Comparison of ENCODE assay signal across 11 cellular contexts in the genomic region with DNA sequence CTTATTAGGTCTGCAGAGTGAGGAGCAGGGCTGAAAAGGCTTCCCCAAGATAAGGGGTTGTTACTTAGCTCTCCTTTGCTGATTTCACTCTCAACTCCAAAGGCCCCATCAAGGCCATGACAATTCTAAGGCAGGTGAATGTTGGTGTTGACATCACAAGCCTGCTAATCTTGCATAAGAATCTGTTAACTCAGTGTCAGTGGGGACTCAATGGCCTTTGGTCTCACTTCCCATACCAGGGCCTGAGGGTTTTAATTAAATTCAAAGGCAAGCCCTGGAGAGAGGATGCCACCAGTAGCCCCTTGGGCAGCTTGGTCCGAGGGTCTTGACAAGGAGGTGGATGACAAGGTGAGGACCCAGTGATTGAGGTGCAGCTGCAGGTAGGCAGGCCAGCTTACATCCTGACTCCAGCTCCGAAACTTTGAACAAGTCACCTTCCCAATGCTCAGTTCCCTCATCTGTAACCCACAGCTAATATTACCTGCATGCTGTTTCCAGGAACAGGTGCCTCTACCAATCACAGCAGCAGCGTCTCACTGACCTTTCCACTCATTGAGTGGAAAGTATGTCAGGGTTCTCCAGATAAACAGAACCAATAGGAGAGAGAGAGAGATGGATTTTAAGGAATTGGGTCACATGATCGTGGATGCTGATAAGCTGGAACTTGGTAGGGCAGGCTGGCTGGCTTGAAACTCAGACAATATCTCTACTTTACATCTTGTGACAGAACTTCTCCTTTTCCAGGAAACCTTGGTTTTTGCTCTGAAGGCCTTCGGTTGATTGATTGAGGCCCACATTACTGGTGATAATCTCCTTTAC. TPM values are rescaled to one million over a fixed set of nuclear protein-coding genes. Genes with fewer than 3 reads are reported as not detected.
DNase-seq lines count a peak whose midpoint lies in the region; ATAC-seq, FAIRE-seq and TF ChIP-seq lines count a peak whose summit lies in the region.
"Had no signal": no experiment of that assay in that cellular context is flagged by ENCODE, and none has a peak within 500 bp of the region (broad histone marks: within the 10 kb centered on the region; RNA-seq: fewer than 3 reads in every experiment).

No MANE protein-coding gene starts in this region.

- TF ChIP-seq POLR2A in NB4 (IDR thresholded peaks at IDR 0.05; ENCODE audit: extremely low read depth, insufficient read length) (no peak), K562 (conservative IDR thresholded peaks at IDR 0.05) (no peak)

- H3K4me3 ChIP-seq in NB4 (ENCODE audit: low read depth, low read length) (no peak overlapping the region), K562 (no peak overlapping the region), small intestine (ENCODE audit: low read depth in 1 of 2, low read length in 2 of 2) (no peak overlapping the region)
- H3K4me3 ChIP-seq: SK-N-MC had no signal

- 7% methylated on average over 4 of the region's 5 CpGs for WGBS in K562 (ENCODE audit: insufficient coverage, low coverage, missing lambda C conversion rate)
- 37 to 58% (median 41%) methylated on average over 5 of the region's 5 CpGs for WGBS in small intestine, 3 donors

- no peak for TF ChIP-seq CTCF in NB4 (IDR thresholded peaks at IDR 0.05; ENCODE audit: low read depth, low read length)
- no peak for TF ChIP-seq CTCF in K562 (IDR thresholded peaks at IDR 0.05 in 2 of 3, conservative IDR thresholded peaks at IDR 0.05 in 1 of 3; ENCODE audit: insufficient read depth in 2 of 3, low read depth in 1 of 3, low read length in 3 of 3)

- BruUV-seq in K562 (replicated peaks; lab: Mats Ljungman, UMichigan): no TSS peak

- H3K9me1 ChIP-seq in K562 (ENCODE audit: control insufficient read depth, insufficient read depth, low read length): peaks cover 9% of the 10 kb centered on the region

- 0 out of 2 replicates have a peak, but pooled peaks cover 6% of the 10 kb centered on the region for H4K20me1 ChIP-seq in K562 (replicated peaks; ENCODE audit: control insufficient read depth, insufficient read depth, low read length)

- peak; percentile 56 for ATAC-seq in K562
- no peak for ATAC-seq in HG02970 (IDR thresholded peaks at IDR 0.05; ENCODE audit: low FRiP score, unreplicated experiment)
- ATAC-seq: activated CD4-positive, alpha-beta T cell treated with anti-CD3 and anti-CD28 coated beads for 36 hours had no signal

- peak; percentile 89 for FAIRE-seq in K562 (lab: Jason Lieb, UNC)
- FAIRE-seq in small intestine (lab: Jason Lieb, UNC): no peak

- DNase-seq in NB4 (ENCODE audit: low read depth): peak; percentile 73
- DNase-seq in K562 (ENCODE audit: extremely low read depth in 1 of 4, low spot score in 3 of 4): peak in 2 of 4 experiments; percentile 47 to 73
- peak; percentile 57 for DNase-seq in small intestine
- DNase-seq in activated CD4-positive, alpha-beta T cell treated with anti-CD3 and anti-CD28 coated beads for 48 hours: no peak
- DNase-seq in NK-92 (lab: John Stamatoyannopoulos, UW; ENCODE audit: unreplicated experiment): no peak
- DNase-seq: activated CD4-positive, alpha-beta T cell treated with anti-CD3 and anti-CD28 coated beads for 36 hours; COR-L47; NCI-H1105; NCI-H69 had no signal

- H3K27me3 ChIP-seq in K562 (ENCODE audit: control insufficient read depth in 2 of 2, insufficient read depth in 2 of 2, low read length in 2 of 2) (no peaks in the 10 kb centered on the region), small intestine (ENCODE audit: control insufficient read depth in 2 of 2, insufficient read depth in 2 of 2, low read length in 2 of 2) (no peaks in the 10 kb centered on the region)

- POLR2A ChIA-PET in K562 (lab: Yijun Ruan, JAX): interaction anchor here (0.5 to 1.3 kb wide), 4 partner anchors 8 to 193 kb away, joined by 3 to 4 read pairs (median 4); partner anchors contain the start of gene RPL29

- intact Hi-C loops in K562 (cut with micrococcal nuclease): no loop called here

- H3K9ac ChIP-seq in K562 (ENCODE audit: insufficient read depth in 1 of 2, low read depth in 2 of 2, low read length in 2 of 2): peak overlapping the region in 1 of 2 experiments; percentile 22; a peak in 1 of 4 replicates

- in situ Hi-C loops in K562 (cut with MboI): no loop called here

- H3K9me3 ChIP-seq in K562 (replicated peaks; ENCODE audit: control insufficient read depth, insufficient read depth, low read depth, low read length) (no peaks in the 10 kb centered on the region), small intestine (ENCODE audit: control insufficient read depth, low read depth) (no peaks in the 10 kb centered on the region)

- H3K79me2 ChIP-seq in K562 (ENCODE audit: control insufficient read depth, insufficient read depth, low read length): no peaks in the 10 kb centered on the region

- H3K36me3 ChIP-seq in K562 (ENCODE audit: control insufficient read depth, insufficient read depth, low read length) (no peaks in the 10 kb centered on the region), small intestine (ENCODE audit: control insufficient read depth in 2 of 2, insufficient read depth in 2 of 2, low read length in 2 of 2) (no peaks in the 10 kb centered on the region)

- CTCF ChIA-PET in K562 (lab: Yijun Ruan, JAX; ENCODE audit: low intra/inter-chr PET ratio): no interaction called here

- TF ChIP-seq RAD21 in K562 (CRISPR knock-in tag; conservative IDR thresholded peaks at IDR 0.05 in 1 of 2, IDR thresholded peaks at IDR 0.05 in 1 of 2): no peak

- H3K27ac ChIP-seq in K562 (ENCODE audit: extremely low read depth, low read depth, low read length): peak overlapping the region; percentile 7; the same call in 1 of the 3 replicates
- H3K27ac ChIP-seq in small intestine (ENCODE audit: low read depth in 1 of 2, low read length in 1 of 2): no peak overlapping the region
- H3K27ac ChIP-seq: SK-N-MC had no signal

- peak overlapping the region; percentile 36; the same call in 1 of the 2 replicates for H3K4me2 ChIP-seq in K562 (ENCODE audit: insufficient read depth, low read length)

- no peak overlapping the region for H2AFZ ChIP-seq in K562 (ENCODE audit: low read depth, low read length)

- peak; percentile 66 for TF ChIP-seq EP300 in K562 (IDR thresholded peaks at IDR 0.05; ENCODE audit: low read length)

- H3K4me1 ChIP-seq in K562 (replicated peaks in 1 of 2; ENCODE audit: control insufficient read depth in 2 of 2, insufficient read depth in 2 of 2, low read length in 2 of 2) (peaks cover 35 to 42% of the 10 kb centered on the region in 2 experiments), small intestine (ENCODE audit: control insufficient read depth in 2 of 2, insufficient read depth in 1 of 2, low read depth in 1 of 2, low read length in 1 of 2) (no peaks in the 10 kb centered on the region)

RNA-seq across cellular contexts. Expression of gene ALAS1, which starts 9.2 kb away (rescaled TPM):
- total RNA-seq in K562 (2011; cell fraction: chromatin; rRNA removed; ENCODE audit: low replicate concordance): 14.5 and 27.2 TPM in 2 replicates
- 14.3 and 26.5 TPM in 2 replicates for total RNA-seq in K562 (2011; cell fraction: nucleolus; rRNA removed)
- total RNA-seq in K562 (2011; cell fraction: nucleoplasm; rRNA removed): 13.9 and 14.0 TPM in 2 replicates
- total RNA-seq in K562 (2014; rRNA removed) (21.8 and 27.3 TPM in 2 replicates), K562 (2014; rRNA removed; fragmentation: Illumina TruSeq; extraction: Trizol) (22.7 and 23.8 TPM in 2 replicates), K562 (2015; rRNA removed; fragmentation: Illumina TruSeq; extraction: Trizol) (34.5 and 36.8 TPM in 2 replicates), K562 (2021) (24.3 and 27.6 TPM in 2 replicates)
- polyA plus RNA-seq in K562 (2011; rRNA removed) (30.4 and 34.4 TPM in 2 replicates), K562 (2014; fragmentation: Illumina TruSeq; extraction: Trizol) (39.2 and 41.6 TPM in 2 replicates), K562 (2014; fragmentation: Nextera tagmentation; extraction: Ambion mirVana) (10 to 100 TPM; 37.8 to 49.5 TPM), K562 (2014; rRNA removed) (21.4 and 24.4 TPM in 2 replicates), small intestine (10 to 100 TPM; 40.9 to 99.7 (median 85.0) TPM)
- polyA plus RNA-seq in K562 (2011; cell fraction: cytosol; rRNA removed): 35.6 and 59.5 TPM in 2 replicates
- 26.6 and 46.7 TPM in 2 replicates for polyA plus RNA-seq in K562 (2011; cell fraction: nucleus; rRNA removed)
- 28.0 and 35.8 TPM in 2 replicates for polyA plus RNA-seq in K562 (2012)
- polyA minus RNA-seq in K562 (2011; rRNA and poly(A)+ RNA removed): 21.4 and 27.1 TPM in 2 replicates
- 20.3 and 25.5 TPM in 2 replicates for polyA minus RNA-seq in K562 (2011; cell fraction: cytosol; rRNA and poly(A)+ RNA removed)
- 9.0 and 9.6 TPM in 2 replicates for polyA minus RNA-seq in K562 (2011; cell fraction: nucleus; rRNA and poly(A)+ RNA removed)

RNA-seq across cellular contexts. Expression of gene POC1A, which starts 34.6 kb away (rescaled TPM):
- total RNA-seq in K562 (2011; cell fraction: chromatin; rRNA removed; ENCODE audit: low replicate concordance): 17.1 and 37.8 TPM in 2 replicates
- 20.3 and 28.8 TPM in 2 replicates for total RNA-seq in K562 (2011; cell fraction: nucleolus; rRNA removed)
- 15.6 and 16.6 TPM in 2 replicates for total RNA-seq in K562 (2011; cell fraction: nucleoplasm; rRNA removed)
- total RNA-seq in K562 (2014; rRNA removed): 16.0 and 19.6 TPM in 2 replicates
- total RNA-seq in K562 (2014; rRNA removed; fragmentation: Illumina TruSeq; extraction: Trizol): 7.5 and 8.5 TPM in 2 replicates
- 9.5 and 11.3 TPM in 2 replicates for total RNA-seq in K562 (2015; rRNA removed; fragmentation: Illumina TruSeq; extraction: Trizol)
- 15.9 and 17.4 TPM in 2 replicates for total RNA-seq in K562 (2021)
- 15.2 and 16.6 TPM in 2 replicates for polyA plus RNA-seq in K562 (2011; rRNA removed)
- polyA plus RNA-seq in K562 (2011; cell fraction: cytosol; rRNA removed): 17.6 and 22.5 TPM in 2 replicates
- 16.6 and 21.0 TPM in 2 replicates for polyA plus RNA-seq in K562 (2011; cell fraction: nucleus; rRNA removed)
- 15.6 and 25.7 TPM in 2 replicates for polyA plus RNA-seq in K562 (2012)
- 17.5 and 19.6 TPM in 2 replicates for polyA plus RNA-seq in K562 (2014; fragmentation: Illumina TruSeq; extraction: Trizol)
- polyA plus RNA-seq in K562 (2014; fragmentation: Nextera tagmentation; extraction: Ambion mirVana): 1 to 10 TPM; 7.2 to 9.4 TPM
- 12.1 and 17.3 TPM in 2 replicates for polyA plus RNA-seq in K562 (2014; rRNA removed)
- polyA minus RNA-seq in K562 (2011; rRNA and poly(A)+ RNA removed): 10.6 and 17.7 TPM in 2 replicates
- 8.0 and 12.1 TPM in 2 replicates for polyA minus RNA-seq in K562 (2011; cell fraction: cytosol; rRNA and poly(A)+ RNA removed)
- polyA minus RNA-seq in K562 (2011; cell fraction: nucleus; rRNA and poly(A)+ RNA removed): 12.7 and 14.3 TPM in 2 replicates
- polyA plus RNA-seq in small intestine: 10 to 100 TPM in 1 of 3 donors, 1 to 10 TPM in 2; 2.7 to 19.4 (median 4.1) TPM

RNA-seq across cellular contexts. Expression of gene TLR9, which starts 36.6 kb away (rescaled TPM):
- total RNA-seq in K562 (2011; cell fraction: chromatin; rRNA removed; ENCODE audit: low replicate concordance): not detected in 2 replicates
- 0.13 TPM in 1 of 2 replicates, not detected in the other for total RNA-seq in K562 (2011; cell fraction: nucleolus; rRNA removed)
- total RNA-seq in K562 (2011; cell fraction: nucleoplasm; rRNA removed): 0.15 TPM in 1 of 2 replicates, not detected in the other
- total RNA-seq in K562 (2014; rRNA removed) (not detected in 2 replicates), K562 (2014; rRNA removed; fragmentation: Illumina TruSeq; extraction: Trizol) (not detected in 2 replicates), K562 (2015; rRNA removed; fragmentation: Illumina TruSeq; extraction: Trizol) (not detected in 2 replicates), K562 (2021) (not detected in 2 replicates)
- polyA plus RNA-seq in K562 (2011; rRNA removed) (not detected in 2 replicates), K562 (2014; fragmentation: Illumina TruSeq; extraction: Trizol) (not detected in 2 replicates), K562 (2014; fragmentation: Nextera tagmentation; extraction: Ambion mirVana) (not detected), K562 (2014; rRNA removed) (not detected in 2 replicates), small intestine (under 1 TPM in 1 of 3 donors, not detected in 2; 0.12 TPM)
- polyA plus RNA-seq in K562 (2011; cell fraction: cytosol; rRNA removed): not detected in 2 replicates
- 0.10 TPM in 1 of 2 replicates, not detected in the other for polyA plus RNA-seq in K562 (2011; cell fraction: nucleus; rRNA removed)
- 0.01 and 0.21 TPM in 2 replicates for polyA plus RNA-seq in K562 (2012)
- not detected in 2 replicates for polyA minus RNA-seq in K562 (2011; rRNA and poly(A)+ RNA removed)
- polyA minus RNA-seq in K562 (2011; cell fraction: cytosol; rRNA and poly(A)+ RNA removed): not detected in 2 replicates
- polyA minus RNA-seq in K562 (2011; cell fraction: nucleus; rRNA and poly(A)+ RNA removed): not detected in 2 replicates

RNA-seq across cellular contexts. Expression of gene TWF2, which starts 50.2 kb away (rescaled TPM):
- 4.4 and 12.4 TPM in 2 replicates for total RNA-seq in K562 (2011; cell fraction: chromatin; rRNA removed; ENCODE audit: low replicate concordance)
- 15.1 and 18.7 TPM in 2 replicates for total RNA-seq in K562 (2011; cell fraction: nucleolus; rRNA removed)
- 6.9 and 10.0 TPM in 2 replicates for total RNA-seq in K562 (2011; cell fraction: nucleoplasm; rRNA removed)
- total RNA-seq in K562 (2014; rRNA removed): 49.1 and 56.9 TPM in 2 replicates
- 9.6 and 11.4 TPM in 2 replicates for total RNA-seq in K562 (2014; rRNA removed; fragmentation: Illumina TruSeq; extraction: Trizol)
- total RNA-seq in K562 (2015; rRNA removed; fragmentation: Illumina TruSeq; extraction: Trizol): 26.8 and 27.0 TPM in 2 replicates
- 49.1 and 53.6 TPM in 2 replicates for total RNA-seq in K562 (2021)
- 35.7 and 47.1 TPM in 2 replicates for polyA plus RNA-seq in K562 (2011; rRNA removed)
- polyA plus RNA-seq in K562 (2011; cell fraction: cytosol; rRNA removed): 68.9 and 112 TPM in 2 replicates
- polyA plus RNA-seq in K562 (2011; cell fraction: nucleus; rRNA removed): 30.0 and 32.4 TPM in 2 replicates
- polyA plus RNA-seq in K562 (2012): 38.0 and 90.9 TPM in 2 replicates
- polyA plus RNA-seq in K562 (2014; fragmentation: Illumina TruSeq; extraction: Trizol): 29.7 and 43.9 TPM in 2 replicates
- 1 to 10 TPM in 1 of 2 experiments, under 1 TPM in 1; 0.11 to 1.7 TPM for polyA plus RNA-seq in K562 (2014; fragmentation: Nextera tagmentation; extraction: Ambion mirVana)
- 59.4 and 61.9 TPM in 2 replicates for polyA plus RNA-seq in K562 (2014; rRNA removed)
- polyA minus RNA-seq in K562 (2011; rRNA and poly(A)+ RNA removed): 21.1 and 22.8 TPM in 2 replicates
- 37.2 and 37.3 TPM in 2 replicates for polyA minus RNA-seq in K562 (2011; cell fraction: cytosol; rRNA and poly(A)+ RNA removed)
- polyA minus RNA-seq in K562 (2011; cell fraction: nucleus; rRNA and poly(A)+ RNA removed): 6.6 and 9.1 TPM in 2 replicates
- 10 to 100 TPM; 47.6 to 54.1 (median 53.8) TPM for polyA plus RNA-seq in small intestine

RNA-seq across cellular contexts. Expression of gene PPM1M, which starts 56.8 kb away (rescaled TPM):
- 11.6 and 26.7 TPM in 2 replicates for total RNA-seq in K562 (2011; cell fraction: chromatin; rRNA removed; ENCODE audit: low replicate concordance)
- total RNA-seq in K562 (2011; cell fraction: nucleolus; rRNA removed): 12.4 and 21.7 TPM in 2 replicates
- 15.0 and 16.4 TPM in 2 replicates for total RNA-seq in K562 (2011; cell fraction: nucleoplasm; rRNA removed)
- total RNA-seq in K562 (2014; rRNA removed): 4.4 and 4.5 TPM in 2 replicates
- total RNA-seq in K562 (2014; rRNA removed; fragmentation: Illumina TruSeq; extraction: Trizol): 3.3 TPM in 2 replicates
- 2.0 and 2.8 TPM in 2 replicates for total RNA-seq in K562 (2015; rRNA removed; fragmentation: Illumina TruSeq; extraction: Trizol)
- total RNA-seq in K562 (2021): 5.0 and 7.0 TPM in 2 replicates
- 9.2 and 9.9 TPM in 2 replicates for polyA plus RNA-seq in K562 (2011; rRNA removed)
- 9.0 and 11.2 TPM in 2 replicates for polyA plus RNA-seq in K562 (2011; cell fraction: cytosol; rRNA removed)
- 37.5 and 44.1 TPM in 2 replicates for polyA plus RNA-seq in K562 (2011; cell fraction: nucleus; rRNA removed)
- 5.9 and 21.1 TPM in 2 replicates for polyA plus RNA-seq in K562 (2012)
- 6.5 and 6.6 TPM in 2 replicates for polyA plus RNA-seq in K562 (2014; fragmentation: Illumina TruSeq; extraction: Trizol)
- 1 to 10 TPM; 1.4 to 1.5 TPM for polyA plus RNA-seq in K562 (2014; fragmentation: Nextera tagmentation; extraction: Ambion mirVana)
- 4.6 and 6.9 TPM in 2 replicates for polyA plus RNA-seq in K562 (2014; rRNA removed)
- polyA minus RNA-seq in K562 (2011; rRNA and poly(A)+ RNA removed): 4.8 and 5.7 TPM in 2 replicates
- 2.2 and 2.7 TPM in 2 replicates for polyA minus RNA-seq in K562 (2011; cell fraction: cytosol; rRNA and poly(A)+ RNA removed)
- polyA minus RNA-seq in K562 (2011; cell fraction: nucleus; rRNA and poly(A)+ RNA removed): 6.2 and 7.9 TPM in 2 replicates
- polyA plus RNA-seq in small intestine: 1 to 10 TPM; 1.8 to 9.3 (median 8.4) TPM

Comparison
In these comparisons a context has a peak if more than half of its experiments do, and no peak if none do; other contexts are left out.
1. DNase-seq: peak in NB4 (single experiment) and small intestine (single experiment); none in activated CD4-positive, alpha-beta T cell treated with anti-CD3 and anti-CD28 coated beads for 48 hours (single experiment) and NK-92 (single experiment).